Comparison of ENCODE assay signal across 9 cellular contexts in genomic region chr7:19051767-19052375, GRCh38.
A peak's percentile ranks its signal among the peaks of the same experiment; 100 is the strongest.
DNase-seq lines count a peak whose midpoint lies in the region; ATAC-seq, FAIRE-seq and TF ChIP-seq lines count a peak whose summit lies in the region.
"Had no signal": no experiment of that assay in that cellular context is flagged by ENCODE, and none has a peak within 500 bp of the region (broad histone marks: within the 10 kb centered on the region; RNA-seq: fewer than 3 reads in every experiment).

No MANE protein-coding gene starts in this region.

- H3K36me3 Mint-ChIP-seq in progenitor cell of endocrine pancreas (ENCODE audit: insufficient read depth): no peaks in the 10 kb centered on the region

- H3K27ac ChIP-seq in RWPE1 (no peak overlapping the region), endothelial cell of umbilical vein (ENCODE audit: insufficient read depth, low read depth, low read length) (no peak overlapping the region)

- CTCF ChIA-PET in RWPE1 (lab: Yijun Ruan, JAX) (interaction anchor here (0.6 to 0.7 kb wide), 2 partner anchors 18 to 976 kb away, joined by 3 read pairs; no protein-coding TSS in a partner anchor), endothelial cell of umbilical vein (lab: Charles Lee) (interaction anchor here (0.5 to 2.5 kb wide), 31 partner anchors 8 to 1368 kb away, joined by 3 to 52 read pairs (median 3); no protein-coding TSS in a partner anchor)

- H3K36me3 ChIP-seq in endothelial cell of umbilical vein (ENCODE audit: control insufficient read depth in 2 of 2, extremely low read depth in 1 of 2, insufficient read depth in 2 of 2, low read length in 2 of 2): no peaks in the 10 kb centered on the region

- intact Hi-C loops in endothelial cell of umbilical vein (cut with micrococcal nuclease): loop anchor here (1.0 kb wide), 2 partner anchors 359 to 462 kb away; no protein-coding TSS in a partner anchor

- DNase-seq in NCI-H748 (lab: John Stamatoyannopoulos, UW; ENCODE audit: unreplicated experiment): peak; percentile 16
- no peak for DNase-seq in NCI-H748 treated with DMSO at 0.1 percent for 48 hours (lab: John Stamatoyannopoulos, UW)
- peak; percentile 41 for DNase-seq in RWPE1 (ENCODE audit: low spot score)
- peak; percentile 42 for DNase-seq in endothelial cell of umbilical vein (ENCODE audit: low read depth, low spot score)
- DNase-seq in progenitor cell of endocrine pancreas (ENCODE audit: low spot score, unreplicated experiment): no peak
- DNase-seq in ecto neural progenitor cell (ENCODE audit: low spot score): no peak

- TF ChIP-seq POLR2A in endothelial cell of umbilical vein (IDR thresholded peaks at IDR 0.05; ENCODE audit: low read depth, low read length): no peak

- no peaks in the 10 kb centered on the region for H3K27me3 Mint-ChIP-seq in progenitor cell of endocrine pancreas
- H3K27me3 Mint-ChIP-seq: central memory CD8-positive, alpha-beta T cell had no signal

- H3K79me2 ChIP-seq in endothelial cell of umbilical vein (ENCODE audit: control insufficient read depth, insufficient read depth, low read length): no peaks in the 10 kb centered on the region

- no peak overlapping the region for H3K9ac ChIP-seq in endothelial cell of umbilical vein (replicated peaks; ENCODE audit: extremely low read depth, insufficient read depth, low read length)

- H3K9me3 ChIP-seq in endothelial cell of umbilical vein (replicated peaks; ENCODE audit: control insufficient read depth, insufficient read depth, low read length): no peaks in the 10 kb centered on the region

- POLR2A ChIA-PET in RWPE1 (lab: Yijun Ruan, JAX; ENCODE audit: low non-redundant PET): no interaction called here
- POLR2A ChIA-PET in endothelial cell of umbilical vein (lab: Charles Lee): no interaction called here

- peak; percentile 68 for FAIRE-seq in endothelial cell of umbilical vein (lab: Jason Lieb, UNC)

- H3K9me1 ChIP-seq in endothelial cell of umbilical vein (replicated peaks; ENCODE audit: control insufficient read depth, extremely low read depth, insufficient read depth, low read length): no peaks in the 10 kb centered on the region

- peaks cover 20% of the 10 kb centered on the region for H3K9me3 Mint-ChIP-seq in progenitor cell of endocrine pancreas (ENCODE audit: low read depth)

- H3K27me3 ChIP-seq in endothelial cell of umbilical vein (ENCODE audit: control insufficient read depth in 2 of 2, insufficient read depth in 2 of 2, low read length in 2 of 2): no peaks in the 10 kb centered on the region

- peak; percentile 62 for TF ChIP-seq CTCF in RWPE1 (conservative IDR thresholded peaks at IDR 0.05; ENCODE audit: low read depth)
- TF ChIP-seq CTCF in endothelial cell of umbilical vein (IDR thresholded peaks at IDR 0.05; ENCODE audit: extremely low read depth in 1 of 2, insufficient read depth in 1 of 2, low read depth in 1 of 2, low read length in 2 of 2): peak; percentile 63 to 66
- peak; percentile 63 for TF ChIP-seq CTCF in progenitor cell of endocrine pancreas (IDR thresholded peaks at IDR 0.05; ENCODE audit: unreplicated experiment)

- dilution Hi-C loops in endothelial cell of umbilical vein (cut with MboI; ENCODE audit: extremely low pct_ligation_motif_present, low sequenced_read_pairs): no loop called here

- no peak overlapping the region for H2AFZ ChIP-seq in endothelial cell of umbilical vein (ENCODE audit: low read depth, low read length)

- H3K4me3 ChIP-seq in endothelial cell of umbilical vein (replicated peaks in 1 of 3; ENCODE audit: insufficient read depth in 1 of 3, low read depth in 1 of 3, low read length in 3 of 3): no peak overlapping the region

- no peak overlapping the region for H3K4me2 ChIP-seq in endothelial cell of umbilical vein (ENCODE audit: insufficient read depth, low read length)

- no peaks in the 10 kb centered on the region for H3K4me1 ChIP-seq in endothelial cell of umbilical vein (ENCODE audit: control insufficient read depth, extremely low read depth, insufficient read depth, low read length)

- H3K4me3 Mint-ChIP-seq in progenitor cell of endocrine pancreas (ENCODE audit: low read depth): no peak overlapping the region
- H3K4me3 Mint-ChIP-seq: central memory CD8-positive, alpha-beta T cell had no signal

- no peaks in the 10 kb centered on the region for H4K20me1 ChIP-seq in endothelial cell of umbilical vein (replicated peaks; ENCODE audit: control insufficient read depth, extremely low read depth, insufficient read depth, low read length)

- no TSS peak for BruUV-seq in endothelial cell of umbilical vein (replicated peaks; lab: Mats Ljungman, UMichigan)

- ATAC-seq in GM19351 (IDR thresholded peaks at IDR 0.05; ENCODE audit: unreplicated experiment) (peak; percentile 98), HG03378 (IDR thresholded peaks at IDR 0.05; ENCODE audit: unreplicated experiment) (peak; percentile 87)

- peaks cover 2% of the 10 kb centered on the region for H3K4me1 Mint-ChIP-seq in progenitor cell of endocrine pancreas (ENCODE audit: low read depth)
- H3K4me1 Mint-ChIP-seq: central memory CD8-positive, alpha-beta T cell had no signal

- H3K27ac Mint-ChIP-seq in progenitor cell of endocrine pancreas: no peak overlapping the region

TF ChIP-seq in endothelial cell of umbilical vein, 7 proteins besides CTCF, POLR2A, EP300 and RAD21:
- no peak for TF ChIP-seq FOS (IDR thresholded peaks at IDR 0.05; ENCODE audit: borderline replicate concordance, insufficient read depth, low read length)
- TF ChIP-seq MAX (IDR thresholded peaks at IDR 0.05; ENCODE audit: insufficient read depth, insufficient read length): no peak

Comparison
In these comparisons a context has a peak if more than half of its experiments do, and no peak if none do; other contexts are left out.
1. DNase-seq: peak in NCI-H748 (single experiment), RWPE1 (single experiment) and endothelial cell of umbilical vein (single experiment); none in NCI-H748 treated with DMSO at 0.1 percent for 48 hours (single experiment), progenitor cell of endocrine pancreas (single experiment) and ecto neural progenitor cell (single experiment).
2. Peak in every context shown above with its lines, with median percentiles within 50 percentile points of each other: CTCF ChIP-seq.